ENCODE assay signal across 22 cellular contexts in the genomic region with DNA sequence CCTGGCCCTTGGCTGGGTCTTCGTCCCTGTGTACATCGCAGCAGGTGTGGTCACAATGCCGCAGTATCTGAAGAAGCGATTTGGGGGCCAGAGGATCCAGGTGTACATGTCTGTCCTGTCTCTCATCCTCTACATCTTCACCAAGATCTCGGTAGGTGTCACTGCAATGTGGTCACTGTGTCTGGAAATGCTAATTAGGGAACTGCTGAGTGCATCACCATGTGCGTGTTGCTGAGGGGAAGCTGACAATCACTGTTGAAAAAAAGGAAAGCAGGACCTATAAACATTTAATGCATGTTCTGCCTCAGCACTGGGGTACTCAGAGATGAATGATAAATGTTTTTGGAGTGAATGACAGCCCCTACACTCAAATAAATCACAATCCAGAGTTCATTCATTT. TPM values are rescaled to one million over a fixed set of nuclear protein-coding genes. Genes with fewer than 3 reads are reported as not detected.
"Had no signal": no experiment of that assay in that cellular context is flagged by ENCODE, and none has a peak within 500 bp of the region (broad histone marks: within the 10 kb centered on the region; RNA-seq: fewer than 3 reads in every experiment).

No MANE protein-coding gene starts in this region.

- H3K27ac Mint-ChIP-seq: dendritic cell treated with granulocyte-macrophage colony-stimulating factor and Interleukin-4, amounts not matched to agents 40 ng/mL and 50 ng/mL, for 4 days; natural killer cell treated with Interleukin-12 subunit alpha and Interleukin-12 subunit beta and Interleukin-15 and Interleukin-18, amount 100 ng/mL, for 72 hours; neural progenitor cell; progenitor cell of endocrine pancreas; stimulated activated effector memory CD8-positive, alpha-beta T cell treated with anti-CD3 and anti-CD28 coated beads, Interleukin-12 subunit alpha, Interleukin-12 subunit beta, amount 100 ng/mL, for 72 hours; stimulated activated naive CD8-positive, alpha-beta T cell treated with anti-CD3 and anti-CD28 coated beads, Interleukin-15, Interleukin-2, amounts not matched to agents 100 ng/mL and 50 ng/mL, for 24 hours had no signal

- H3K4me3 ChIP-seq: hepatocyte, mucosa of descending colon, neural progenitor cell, pancreas, tibial artery, upper lobe of left lung had no signal

- H3K36me3 Mint-ChIP-seq: natural killer cell treated with Interleukin-12 subunit alpha and Interleukin-12 subunit beta and Interleukin-15 and Interleukin-18, amount 100 ng/mL, for 72 hours; neural progenitor cell; stimulated activated effector memory CD8-positive, alpha-beta T cell treated with anti-CD3 and anti-CD28 coated beads, Interleukin-12 subunit alpha, Interleukin-12 subunit beta, amount 100 ng/mL, for 72 hours had no signal

- DNase-seq: erythroblast; foreskin keratinocyte; kidney; left colon; mucosa of descending colon; occipital lobe; pancreas; right cardiac atrium; small intestine; stimulated activated CD4-positive, alpha-beta T cell treated with anti-CD3 and anti-CD28 coated beads, Interleukin-4, amount 100 ng/mL, for 1 hour; stimulated activated CD8-positive, alpha-beta memory T cell treated with anti-CD3 and anti-CD28 coated beads, Interleukin-4, amount 100 ng/mL, for 48 hours; tibial artery; upper lobe of left lung had no signal

- H3K27me3 ChIP-seq: foreskin keratinocyte, hepatocyte, neural progenitor cell, pancreas, upper lobe of left lung had no signal

- H3K4me3 Mint-ChIP-seq: dendritic cell treated with granulocyte-macrophage colony-stimulating factor and Interleukin-4, amounts not matched to agents 40 ng/mL and 50 ng/mL, for 4 days; natural killer cell treated with Interleukin-12 subunit alpha and Interleukin-12 subunit beta and Interleukin-15 and Interleukin-18, amount 100 ng/mL, for 72 hours; neural progenitor cell; stimulated activated effector memory CD8-positive, alpha-beta T cell treated with anti-CD3 and anti-CD28 coated beads, Interleukin-12 subunit alpha, Interleukin-12 subunit beta, amount 100 ng/mL, for 72 hours; stimulated activated naive CD8-positive, alpha-beta T cell treated with anti-CD3 and anti-CD28 coated beads, Interleukin-15, Interleukin-2, amounts not matched to agents 100 ng/mL and 50 ng/mL, for 24 hours had no signal

- H3K9me3 Mint-ChIP-seq: dendritic cell treated with granulocyte-macrophage colony-stimulating factor and Interleukin-4, amounts not matched to agents 40 ng/mL and 50 ng/mL, for 4 days; natural killer cell treated with Interleukin-12 subunit alpha and Interleukin-12 subunit beta and Interleukin-15 and Interleukin-18, amount 100 ng/mL, for 72 hours; neural progenitor cell; stimulated activated effector memory CD8-positive, alpha-beta T cell treated with anti-CD3 and anti-CD28 coated beads, Interleukin-12 subunit alpha, Interleukin-12 subunit beta, amount 100 ng/mL, for 72 hours; stimulated activated naive CD8-positive, alpha-beta T cell treated with anti-CD3 and anti-CD28 coated beads, Interleukin-15, Interleukin-2, amounts not matched to agents 100 ng/mL and 50 ng/mL, for 24 hours had no signal

- H3K27ac ChIP-seq: foreskin keratinocyte, hepatocyte, neural progenitor cell, pancreas, tibial artery, upper lobe of left lung had no signal

- H3K4me1 Mint-ChIP-seq: neural progenitor cell had no signal

- H3K9me3 ChIP-seq: mucosa of descending colon, pancreas, tibial artery, upper lobe of left lung had no signal

- H3K4me1 ChIP-seq: foreskin keratinocyte, neural progenitor cell, pancreas, tibial artery had no signal

- ATAC-seq: foreskin keratinocyte; left colon; mucosa of descending colon; natural killer cell treated with Interleukin-12 subunit alpha and Interleukin-12 subunit beta and Interleukin-15 and Interleukin-18, amount 100 ng/mL, for 72 hours; right cardiac atrium; stimulated activated effector memory CD8-positive, alpha-beta T cell treated with anti-CD3 and anti-CD28 coated beads, Interleukin-12 subunit alpha, Interleukin-12 subunit beta, amount 100 ng/mL, for 72 hours had no signal

- H3K27me3 Mint-ChIP-seq: natural killer cell treated with Interleukin-12 subunit alpha and Interleukin-12 subunit beta and Interleukin-15 and Interleukin-18, amount 100 ng/mL, for 72 hours; stimulated activated naive CD8-positive, alpha-beta T cell treated with anti-CD3 and anti-CD28 coated beads, Interleukin-15, Interleukin-2, amounts not matched to agents 100 ng/mL and 50 ng/mL, for 24 hours had no signal

- H3K36me3 ChIP-seq: neural progenitor cell, pancreas, tibial artery, upper lobe of left lung had no signal

RNA-seq across cellular contexts. Expression of gene SLC5A9, which starts 6.8 kb away (rescaled TPM):
- total RNA-seq: endothelial cell of umbilical vein; foreskin keratinocyte; natural killer cell treated with Interleukin-12 subunit alpha and Interleukin-12 subunit beta and Interleukin-15 and Interleukin-18, amount 100 ng/mL, for 72 hours; occipital lobe; temporal lobe had no signal
- polyA plus RNA-seq: endothelial cell of umbilical vein, foreskin keratinocyte had no signal
